In genomic region chr5:142800776-142801494, GRCh38 we compare ENCODE assay signal across 8 cellular contexts. TPM values are rescaled to one million over a fixed set of nuclear protein-coding genes. Genes with fewer than 3 reads are reported as not detected.
A peak's percentile ranks its signal among the peaks of the same experiment; 100 is the strongest.
DNase-seq lines count a peak whose midpoint lies in the region; ATAC-seq and TF ChIP-seq lines count a peak whose summit lies in the region.

No MANE protein-coding gene starts in this region.

- no peaks in the 10 kb centered on the region for H3K27me3 ChIP-seq in spleen (replicated peaks in 1 of 7)
- no peaks in the 10 kb centered on the region for H3K27me3 ChIP-seq in right cardiac atrium (ENCODE audit: control insufficient read depth, insufficient read depth)
- no peaks in the 10 kb centered on the region for H3K27me3 ChIP-seq in SJCRH30

- H3K9me3 ChIP-seq in spleen (no peaks in the 10 kb centered on the region), right cardiac atrium (ENCODE audit: control insufficient read depth, low read length) (no peaks in the 10 kb centered on the region), SJCRH30 (replicated peaks) (no peaks in the 10 kb centered on the region)

- no peaks in the 10 kb centered on the region for H3K36me3 ChIP-seq in spleen
- H3K36me3 ChIP-seq in SJCRH30, result no peaks in the 10 kb centered on the region

- H3K4me3 ChIP-seq in spleen (peak overlapping the region in 1 of 8 donors; percentile 57), right cardiac atrium (ENCODE audit: low read length) (no peak overlapping the region), SJCRH30 (no peak overlapping the region)

- DNase-seq in activated CD4-positive, alpha-beta T cell treated with anti-CD3 and anti-CD28 coated beads, Interleukin-2, amount 50 U/mL, for 1 hour, result peak; percentile 31
- DNase-seq in spleen, result no peak
- DNase-seq in right cardiac atrium, result no peak
- DNase-seq in mesenteric fat pad (ENCODE audit: low spot score), result no peak
- no peak for DNase-seq in NCI-H2196 (lab: John Stamatoyannopoulos, UW; ENCODE audit: unreplicated experiment)
- DNase-seq in SJCRH30, result no peak

- 50 to 68% (median 64%) methylated on average over 6 of the region's 6 CpGs for WGBS in spleen, 5 donors
- WGBS in right cardiac atrium, result 85% methylated on average over 6 of the region's 6 CpGs

- H3K4me1 ChIP-seq in spleen, result peaks cover 29 to 100% (median 69%) of the 10 kb centered on the region in 6 donors
- peaks cover 14% of the 10 kb centered on the region for H3K4me1 ChIP-seq in right cardiac atrium (ENCODE audit: control insufficient read depth, insufficient read depth, low read length)
- peaks cover 3% of the 10 kb centered on the region; the same call in 1 of the 2 replicates for H3K4me1 ChIP-seq in SJCRH30

- peak; percentile 94 for ATAC-seq in GM19351 (IDR thresholded peaks at IDR 0.05; ENCODE audit: unreplicated experiment)
- peak; percentile 79 for ATAC-seq in HG03064 (IDR thresholded peaks at IDR 0.05; ENCODE audit: low read depth, unreplicated experiment)
- no peak for ATAC-seq in right cardiac atrium

- H3K27ac ChIP-seq in spleen (peak overlapping the region; percentile 43 to 94 (median 84)), right cardiac atrium (ENCODE audit: low read length) (no peak overlapping the region), SJCRH30 (no peak overlapping the region)

- no peak for TF ChIP-seq CTCF in spleen (IDR thresholded peaks at IDR 0.05 in 8 of 11, conservative IDR thresholded peaks at IDR 0.05 in 3 of 11)

- TF ChIP-seq POLR2A in spleen (IDR thresholded peaks at IDR 0.05), result no peak

- intact Hi-C loops in spleen (cut with DNase I; ENCODE audit: low total_unique reads), result no loop called here
- intact Hi-C loops in right cardiac atrium (cut with DNase I), result no loop called here

RNA-seq across cellular contexts. Expression of gene ARHGAP26, which starts 30.8 kb away (rescaled TPM):
- 100 to 1,000 TPM in 1 of 7 donors, 10 to 100 TPM in 6; 33.6 to 148 (median 65.9) TPM for total RNA-seq in spleen
- polyA plus RNA-seq in spleen, result 1 to 10 TPM; 4.2 to 5.9 (median 4.2) TPM
- 10 to 100 TPM; 44.4 to 56.9 (median 47.8) TPM for total RNA-seq in right cardiac atrium
- polyA plus RNA-seq in right cardiac atrium, result 13.2 TPM
- total RNA-seq in mesenteric fat pad, result 75.0 TPM
- total RNA-seq in SJCRH30 (2014; rRNA removed; shearing (Covaris generic)), result 16.9 and 18.8 TPM in 2 replicates

Comparison
In these comparisons a context has a peak if more than half of its experiments do, and no peak if none do; other contexts are left out.
1. ATAC-seq: peak in GM19351 (single experiment) and HG03064 (single experiment); none in right cardiac atrium (0 of 2).
2. H3K27ac ChIP-seq: peak in spleen (8 of 8); none in right cardiac atrium (single experiment) and SJCRH30 (single experiment).